In the genomic region with DNA sequence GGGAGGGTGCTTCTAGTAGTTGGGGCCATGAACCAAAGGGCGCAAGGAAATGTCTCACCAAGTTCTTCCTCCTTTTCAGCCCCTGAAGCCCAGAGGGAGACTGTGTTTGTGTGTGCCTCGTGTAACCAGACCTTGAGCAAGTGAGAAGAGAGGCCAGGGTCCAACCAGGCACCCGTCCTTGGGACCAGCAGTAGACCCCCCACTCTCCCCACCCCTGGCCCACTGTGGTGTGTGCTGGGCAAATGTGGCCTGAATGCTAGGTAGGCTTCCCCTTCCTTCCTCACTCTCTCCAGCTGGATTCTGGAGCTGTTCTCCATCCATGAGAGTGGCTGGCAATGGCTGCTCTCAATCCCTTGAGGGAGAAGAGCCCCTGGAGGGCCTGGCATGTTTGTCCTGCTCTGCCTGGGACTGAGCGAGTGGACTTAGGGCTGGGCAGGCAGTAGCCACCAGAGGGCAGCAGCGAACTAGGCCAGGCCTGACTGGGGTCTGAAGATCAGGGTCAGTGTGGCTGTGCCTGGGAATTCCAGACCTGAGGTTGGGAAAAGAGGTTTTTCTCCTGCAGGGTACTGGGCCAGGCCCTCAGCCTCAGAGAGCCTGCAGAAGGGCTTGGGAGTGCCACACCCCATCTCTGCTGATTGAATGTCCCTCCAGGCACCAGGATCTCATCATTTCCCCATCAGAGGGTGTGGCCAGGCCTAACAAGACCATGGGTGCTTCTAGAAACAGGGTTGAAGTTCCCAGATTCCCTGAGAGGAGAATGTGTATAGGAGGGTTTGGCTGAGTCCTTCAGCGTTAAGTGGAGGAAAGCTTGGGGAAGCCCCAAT, we compare ENCODE assay signal across 9 cellular contexts. TPM values are rescaled to one million over a fixed set of nuclear protein-coding genes. Genes with fewer than 3 reads are reported as not detected.
A peak's percentile ranks its signal among the peaks of the same experiment; 100 is the strongest.
DNase-seq lines count a peak whose midpoint lies in the region; ATAC-seq and TF ChIP-seq lines count a peak whose summit lies in the region.
"Had no signal": no experiment of that assay in that cellular context is flagged by ENCODE, and none has a peak within 500 bp of the region (broad histone marks: within the 10 kb centered on the region; RNA-seq: fewer than 3 reads in every experiment).

No MANE protein-coding gene starts in this region.

- no peak overlapping the region for H3K4me3 Mint-ChIP-seq in T-cell
- H3K4me3 Mint-ChIP-seq: dendritic cell treated with granulocyte-macrophage colony-stimulating factor and Interleukin-4, amounts not matched to agents 40 ng/mL and 50 ng/mL, for 4 days had no signal

- POLR2A ChIA-PET in T-cell (lab: Charles Lee) = no interaction called here

- no peak overlapping the region for H3K4me3 ChIP-seq in MG63
- no peak overlapping the region for H3K4me3 ChIP-seq in brain microvascular endothelial cell (ENCODE audit: low read depth, low read length)

- in situ Hi-C loops in brain microvascular endothelial cell (cut with HindIII; ENCODE audit: low pct_ligation_motif_present, low sequenced_read_pairs) = loop anchor here (25.0 kb wide), 1 partner anchor 103 kb away; no protein-coding TSS in a partner anchor

- CTCF ChIA-PET in T-cell (lab: Charles Lee) = interaction anchor here (0.5 to 2.3 kb wide), 3 partner anchors 110 to 285 kb away, joined by 3 to 11 read pairs (median 3); no protein-coding TSS in a partner anchor

- H3K36me3 ChIP-seq in MG63 = peaks cover 35% of the 10 kb centered on the region
- H3K36me3 ChIP-seq in brain microvascular endothelial cell (replicated peaks) = peaks cover 44% of the 10 kb centered on the region

- H3K9me3 Mint-ChIP-seq in T-cell = no peaks in the 10 kb centered on the region
- H3K9me3 Mint-ChIP-seq: dendritic cell treated with granulocyte-macrophage colony-stimulating factor and Interleukin-4, amounts not matched to agents 40 ng/mL and 50 ng/mL, for 4 days had no signal

- H3K4me1 Mint-ChIP-seq in T-cell = no peaks in the 10 kb centered on the region

- ATAC-seq in T-cell (replicated peaks in 1 of 4) (peak; percentile 62 to 71 (median 70)), GM18520 (IDR thresholded peaks at IDR 0.05; ENCODE audit: unreplicated experiment) (no peak)

- no peak overlapping the region for H3K27ac ChIP-seq in brain microvascular endothelial cell

- no peaks in the 10 kb centered on the region for H3K27me3 Mint-ChIP-seq in T-cell
- H3K27me3 Mint-ChIP-seq: dendritic cell treated with granulocyte-macrophage colony-stimulating factor and Interleukin-4, amounts not matched to agents 40 ng/mL and 50 ng/mL, for 4 days had no signal

- H3K9me3 ChIP-seq in MG63 = no peaks in the 10 kb centered on the region

- TF ChIP-seq CTCF in brain microvascular endothelial cell (IDR thresholded peaks at IDR 0.05; ENCODE audit: low read depth, low read length, missing control alignments) = peak; percentile 97

- DNase-seq in NCI-H2081 (lab: John Stamatoyannopoulos, UW) (peak; percentile 19 to 42), NCI-H2081 treated with DMSO at 0.1 percent for 48 hours (lab: John Stamatoyannopoulos, UW) (no peak), MG63 (peak; percentile 47), T-cell (peak in 24 of 34 experiments; percentile 7 to 59 (median 35)), brain microvascular endothelial cell (peak; percentile 40), inferior parietal cortex (ENCODE audit: extremely low spot score) (peak; percentile 66)
- DNase-seq in stimulated activated CD4-positive, alpha-beta T cell treated with anti-CD3 and anti-CD28 coated beads, Interleukin-15, amount 100 ng/mL, for 24 hours = peak; percentile 64

- H3K27ac Mint-ChIP-seq in T-cell = no peak overlapping the region
- H3K27ac Mint-ChIP-seq: dendritic cell treated with granulocyte-macrophage colony-stimulating factor and Interleukin-4, amounts not matched to agents 40 ng/mL and 50 ng/mL, for 4 days had no signal

- H3K36me3 Mint-ChIP-seq in T-cell = peaks cover 38% of the 10 kb centered on the region

- H3K27me3 ChIP-seq in MG63 (no peaks in the 10 kb centered on the region), brain microvascular endothelial cell (replicated peaks) (no peaks in the 10 kb centered on the region)

RNA-seq across cellular contexts. Expression of gene SFRP5, which starts 12.4 kb away (rescaled TPM):
- not detected in 2 replicates for total RNA-seq in MG63 (2014; rRNA removed; shearing (Covaris generic); ENCODE audit: low replicate concordance)
- total RNA-seq in T-cell = 1 to 10 TPM in 4 of 5 donors, under 1 TPM in 1; 0.76 to 3.1 (median 2.2) TPM

RNA-seq across cellular contexts. Expression of gene ZFYVE27, which starts 22.4 kb away (rescaled TPM):
- total RNA-seq in MG63 (2014; rRNA removed; shearing (Covaris generic); ENCODE audit: low replicate concordance) = 9.2 and 18.2 TPM in 2 replicates
- 10 to 100 TPM; 57.6 to 68.0 (median 60.0) TPM for total RNA-seq in T-cell

RNA-seq across cellular contexts. Expression of gene MARVELD1, which starts 45.8 kb away (rescaled TPM):
- total RNA-seq in MG63 (2014; rRNA removed; shearing (Covaris generic); ENCODE audit: low replicate concordance) = 47.5 and 63.5 TPM in 2 replicates
- 1 to 10 TPM; 1.3 to 2.4 (median 1.5) TPM for total RNA-seq in T-cell

Comparison
In these comparisons a context has a peak if more than half of its experiments do, and no peak if none do; other contexts are left out.
1. RNA of gene MARVELD1, which starts 45.8 kb away (total RNA-seq): 47.5 to 63.5 TPM in MG63; 1.3 to 2.4 TPM in T-cell; every median in the first group is over 10 times any median in the second.